14 cellular contexts compared by ENCODE assay signal in genomic region chr9:119020284-119020683, GRCh38.
DNase-seq lines count a peak whose midpoint lies in the region; ATAC-seq, FAIRE-seq and TF ChIP-seq lines count a peak whose summit lies in the region.
"Had no signal": no experiment of that assay in that cellular context is flagged by ENCODE, and none has a peak within 500 bp of the region (broad histone marks: within the 10 kb centered on the region; RNA-seq: fewer than 3 reads in every experiment).

No MANE protein-coding gene starts in this region.

- H3K4me3 ChIP-seq in astrocyte (ENCODE audit: insufficient read depth, low read depth, low read length) (no peak overlapping the region), gastroesophageal sphincter (no peak overlapping the region), lung (no peak overlapping the region)
- H3K4me3 ChIP-seq: Peyer's patch had no signal

- H3K36me3 ChIP-seq in astrocyte (ENCODE audit: insufficient read depth, low read length), result no peaks in the 10 kb centered on the region
- no peaks in the 10 kb centered on the region for H3K36me3 ChIP-seq in gastroesophageal sphincter
- no peaks in the 10 kb centered on the region for H3K36me3 ChIP-seq in lung (ENCODE audit: control insufficient read depth in 2 of 2, insufficient read depth in 2 of 2, low read length in 2 of 2)
- H3K36me3 ChIP-seq: Peyer's patch had no signal

- no peak overlapping the region for H3K27ac Mint-ChIP-seq in astrocyte (ENCODE audit: unreplicated experiment)

- H3K9ac ChIP-seq in astrocyte (ENCODE audit: low read length), result no peak overlapping the region

- DNase-seq in astrocyte (ENCODE audit: low read depth) (peak; percentile 79), lung (ENCODE audit: low spot score) (no peak), HUDEP-2 (lab: John Stamatoyannopoulos, UW; ENCODE audit: unreplicated experiment in 76 of 76) (no peak), SW 1271 (lab: John Stamatoyannopoulos, UW) (no peak)
- DNase-seq: GOT3, MM.1S, NCI-H1105 treated with DMSO at 0.1 percent for 48 hours, NCI-H187, NCI-H2171 treated with DMSO at 0.1 percent for 48 hours, NCI-H510A treated with DMSO at 0.1 percent for 48 hours, Peyer's patch had no signal

- no peak for TF ChIP-seq EP300 in gastroesophageal sphincter (IDR thresholded peaks at IDR 0.05)

- H3K27me3 ChIP-seq in astrocyte (ENCODE audit: insufficient read depth, low read length) (no peaks in the 10 kb centered on the region), gastroesophageal sphincter (no peaks in the 10 kb centered on the region), lung (ENCODE audit: control insufficient read depth, insufficient read depth) (no peaks in the 10 kb centered on the region)
- H3K27me3 ChIP-seq: Peyer's patch had no signal

- H3K9me3 Mint-ChIP-seq in astrocyte (ENCODE audit: unreplicated experiment), result no peaks in the 10 kb centered on the region

- ATAC-seq in gastroesophageal sphincter (peak; percentile 62), lung (ENCODE audit: insufficient read depth, low FRiP score) (peak; percentile 27), HG03378 (IDR thresholded peaks at IDR 0.05; ENCODE audit: unreplicated experiment) (no peak)

- H3K9me3 ChIP-seq in astrocyte (ENCODE audit: insufficient read depth, low read depth, low read length) (no peaks in the 10 kb centered on the region), gastroesophageal sphincter (no peaks in the 10 kb centered on the region), lung (ENCODE audit: control insufficient read depth in 2 of 2, insufficient read depth in 1 of 2, low read length in 1 of 2) (no peaks in the 10 kb centered on the region)
- H3K9me3 ChIP-seq: Peyer's patch had no signal

- 64 to 65% methylated on average over 5 to 9 of the region's 9 CpGs for WGBS in gastroesophageal sphincter (ENCODE audit: low coverage in 1 of 2), 2 donors
- 75 to 86% methylated on average over 9 of the region's 9 CpGs for WGBS in lung, 2 donors

- H3K4me3 Mint-ChIP-seq in astrocyte (ENCODE audit: unreplicated experiment), result no peak overlapping the region

- no peaks in the 10 kb centered on the region for H3K36me3 Mint-ChIP-seq in astrocyte (ENCODE audit: low read depth, unreplicated experiment)

- H3K27me3 Mint-ChIP-seq in astrocyte (ENCODE audit: low read depth, unreplicated experiment), result peaks cover 3% of the 10 kb centered on the region

- H3K4me2 ChIP-seq in astrocyte (ENCODE audit: low read length), result no peak overlapping the region

- no peak overlapping the region for H2AFZ ChIP-seq in astrocyte (ENCODE audit: low read depth, low read length)

- no peak for TF ChIP-seq CTCF in astrocyte (IDR thresholded peaks at IDR 0.05; ENCODE audit: insufficient read depth, low read depth, low read length)
- no peak for TF ChIP-seq CTCF in gastroesophageal sphincter (IDR thresholded peaks at IDR 0.05)
- TF ChIP-seq CTCF in lung (IDR thresholded peaks at IDR 0.05; ENCODE audit: control extremely low read depth, extremely low read depth), result no peak

- H3K4me1 Mint-ChIP-seq in astrocyte (ENCODE audit: low read depth, unreplicated experiment), result peaks cover 4% of the 10 kb centered on the region

- no peak for TF ChIP-seq POLR2A in gastroesophageal sphincter (IDR thresholded peaks at IDR 0.05)

- FAIRE-seq in astrocyte (lab: Jason Lieb, UNC), result no peak

- no peaks in the 10 kb centered on the region for H4K20me1 ChIP-seq in astrocyte (ENCODE audit: insufficient read depth, low read length)

- H3K27ac ChIP-seq in astrocyte (ENCODE audit: low read depth, low read length), result no peak overlapping the region
- no peak overlapping the region for H3K27ac ChIP-seq in gastroesophageal sphincter
- no peak overlapping the region for H3K27ac ChIP-seq in lung (ENCODE audit: low read depth in 1 of 2, low read length in 1 of 2)
- H3K27ac ChIP-seq in temporal lobe (ENCODE audit: low read depth, low read length), result peak overlapping the region; percentile 50
- H3K27ac ChIP-seq: Peyer's patch had no signal

- no peaks in the 10 kb centered on the region for H3K79me2 ChIP-seq in astrocyte (ENCODE audit: insufficient read depth, low read length)

- H3K4me1 ChIP-seq in astrocyte (ENCODE audit: insufficient read depth, low read length), result no peaks in the 10 kb centered on the region
- peaks cover 0 to 10% (median 0%) of the 10 kb centered on the region in 3 donors for H3K4me1 ChIP-seq in gastroesophageal sphincter
- H3K4me1 ChIP-seq in lung (ENCODE audit: control insufficient read depth in 2 of 2, insufficient read depth in 2 of 2, low read length in 2 of 2), result peaks cover 0 to 2% of the 10 kb centered on the region in 2 donors
- H3K4me1 ChIP-seq: Peyer's patch had no signal
